8 cellular contexts compared by ENCODE assay signal in the genomic region with DNA sequence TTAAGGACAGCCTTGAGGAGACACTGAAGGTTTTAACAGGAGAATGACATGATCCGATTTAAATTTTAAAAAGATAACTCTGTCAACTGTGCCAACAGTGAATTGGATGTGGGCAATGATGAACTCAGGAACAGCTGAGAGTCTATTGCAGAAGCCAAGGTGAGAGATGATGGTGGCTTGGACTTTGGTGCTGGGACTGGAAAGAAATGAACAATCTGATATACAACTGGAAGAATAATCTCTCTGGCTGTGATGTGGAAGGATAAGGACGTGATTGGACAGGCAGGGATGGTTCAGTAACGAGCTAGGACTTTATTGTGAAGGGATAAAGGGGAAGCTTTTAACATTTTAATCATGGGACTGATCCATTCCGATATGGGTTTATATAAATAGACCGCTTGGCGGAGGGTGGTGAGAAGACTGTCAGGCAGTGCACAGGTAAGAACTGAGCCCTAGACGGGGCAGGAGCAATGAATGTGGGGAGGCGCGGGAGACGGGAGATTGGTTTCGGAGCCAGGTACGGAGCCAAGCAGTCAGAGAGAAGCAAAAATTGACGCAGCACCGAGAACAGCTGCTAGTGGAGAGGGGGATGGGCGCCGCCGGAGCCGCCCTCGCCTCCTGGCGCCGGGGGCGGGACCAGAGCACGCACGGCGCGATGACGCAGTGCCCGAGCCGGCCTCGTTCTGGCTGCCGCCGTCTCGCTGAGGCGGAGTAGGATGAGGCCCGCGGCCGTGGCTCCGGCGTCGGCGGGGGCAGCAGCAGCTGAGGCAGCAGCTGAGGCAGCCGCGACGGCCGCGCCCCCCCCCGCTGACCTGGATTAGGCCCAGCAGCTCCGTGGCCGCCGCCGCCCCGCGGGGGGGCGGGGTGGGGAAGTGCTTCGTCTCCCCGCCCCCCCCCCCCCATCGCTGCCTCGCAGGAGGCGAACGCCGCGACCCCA.
A peak's percentile ranks its signal among the peaks of the same experiment; 100 is the strongest.
DNase-seq lines count a peak whose midpoint lies in the region; ATAC-seq and TF ChIP-seq lines count a peak whose summit lies in the region.

A gene with protein sequence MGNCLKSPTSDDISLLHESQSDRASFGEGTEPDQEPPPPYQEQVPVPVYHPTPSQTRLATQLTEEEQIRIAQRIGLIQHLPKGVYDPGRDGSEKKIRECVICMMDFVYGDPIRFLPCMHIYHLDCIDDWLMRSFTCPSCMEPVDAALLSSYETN (plus strand): TSS at position 663 of the 937 bp plus-strand sequence. CDS start 484 bp downstream, outside the sequence.

- DNase-seq in AG08395 (ENCODE audit: low spot score) (peak; percentile 94), NCI-H226 (peak; percentile 86), iris pigment epithelial cell (ENCODE audit: low read depth) (peak; percentile 89)
- peak; percentile 75 for DNase-seq in activated CD4-positive, CD25-positive, alpha-beta regulatory T cell treated with anti-CD3 and anti-CD28 coated beads, Interleukin-2, amount 50 U/mL, for 16 hours (ENCODE audit: low read depth, low spot score)
- peak; percentile 92 for DNase-seq in central memory CD4-positive, alpha-beta T cell
- DNase-seq in stimulated activated CD4-positive, alpha-beta T cell treated with anti-CD3 and anti-CD28 coated beads, Interleukin-12 subunit alpha, Interleukin-12 subunit beta, amount 100 ng/mL, for 24 hours (ENCODE audit: low read depth in 2 of 2): peak; percentile 81 to 87

- in situ Hi-C loops in GM18951 (cut with MboI; ENCODE audit: low sequenced_read_pairs, unreplicated experiment): no loop called here

- TF ChIP-seq POLR2A in GM18951 (IDR thresholded peaks at IDR 0.05; ENCODE audit: extremely low read depth, insufficient read depth, insufficient read length): peak; percentile 92

- peak; percentile 82 for ATAC-seq in HG03175 (IDR thresholded peaks at IDR 0.05; ENCODE audit: unreplicated experiment)

Comparison
In these comparisons a context has a peak if more than half of its experiments do, and no peak if none do; other contexts are left out.
1. Peak in every context shown above with its lines: DNase-seq and ATAC-seq.